Comparison of ENCODE assay signal across 21 cellular contexts in the genomic region with DNA sequence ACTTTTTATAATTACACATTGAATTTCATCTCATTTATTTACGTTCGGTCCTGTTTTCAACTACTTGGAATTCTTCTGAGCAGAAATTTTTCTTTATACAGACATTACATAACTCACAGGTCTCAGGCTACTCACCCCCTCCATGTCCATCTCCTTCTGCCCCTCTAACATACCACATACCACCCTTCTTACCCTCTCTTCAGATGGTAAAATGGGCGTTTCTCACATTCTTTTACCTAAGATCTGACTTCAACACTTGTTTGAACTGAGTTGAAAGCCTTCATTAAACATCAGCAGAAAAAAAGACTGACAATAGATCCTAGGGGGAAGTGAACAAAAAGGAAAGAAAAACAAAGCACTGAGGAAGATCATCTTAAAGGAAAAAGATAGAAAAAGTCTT.
"Had no signal": no experiment of that assay in that cellular context is flagged by ENCODE, and none has a peak within 500 bp of the region (broad histone marks: within the 10 kb centered on the region; RNA-seq: fewer than 3 reads in every experiment).

No MANE protein-coding gene starts in this region.

- DNase-seq: activated CD4-positive, alpha-beta T cell treated with anti-CD3 and anti-CD28 coated beads, Interleukin-2, amount 10 ng/mL, durations not matched to agents 24 days and 14 days; activated CD4-positive, CD25-positive, alpha-beta regulatory T cell; activated CD8-positive, alpha-beta memory T cell treated with anti-CD3 and anti-CD28 coated beads, Interleukin-2, amount 50 U/mL, for 4 hours; activated CD8-positive, alpha-beta T cell treated with anti-CD3 and anti-CD28 coated beads, Interleukin-2, amount 10 ng/mL, durations not matched to agents 7 days and 5 days; activated gamma-delta T cell treated with Interleukin-2 at 50 U/mL for 16 hours; activated T-cell treated with anti-CD3 and anti-CD28 coated beads, Interleukin-2, amount 50 U/mL, for 72 hours; amniotic stem cell; cerebellar nuclear complex; immature natural killer cell; midbrain; stimulated activated CD4-positive, alpha-beta T cell treated with anti-CD3 and anti-CD28 coated beads, Interleukin-15, amount 100 ng/mL, for 24 hours; stimulated activated CD4-positive, alpha-beta T cell treated with anti-CD3 and anti-CD28 coated beads, Interleukin-4, amount 100 ng/mL, for 24 hours; stimulated activated naive CD4-positive, alpha-beta T cell; substantia nigra had no signal

- H3K36me3 Mint-ChIP-seq: activated naive CD8-positive, alpha-beta T cell; immature natural killer cell had no signal

- H3K27me3 ChIP-seq: gastroesophageal sphincter, tibial nerve had no signal

- H3K9ac ChIP-seq: parathyroid adenoma had no signal

- ATAC-seq: activated CD8-positive, alpha-beta T cell treated with anti-CD3 and anti-CD28 coated beads, Interleukin-2, amount 10 ng/mL, durations not matched to agents 7 days and 5 days; activated T-cell treated with anti-CD3 and anti-CD28 coated beads, Interleukin-2, amount 50 U/mL, for 72 hours; gastroesophageal sphincter had no signal

- H3K9me3 Mint-ChIP-seq: activated CD4-positive, alpha-beta T cell treated with anti-CD3 and anti-CD28 coated beads, Interleukin-2, amount 10 ng/mL, durations not matched to agents 24 days and 14 days; activated T-cell treated with anti-CD3 and anti-CD28 coated beads, Interleukin-2, amount 50 U/mL, for 72 hours; dendritic cell treated with granulocyte-macrophage colony-stimulating factor and Interleukin-4, amounts not matched to agents 40 ng/mL and 50 ng/mL, for 4 days; T-helper 2 cell treated with Interferon-gamma antibody and Interleukin-4, amounts not matched to agents 5 μg/mL and 100 μg/mL, for 36 hours had no signal

- H3K4me1 Mint-ChIP-seq: activated CD4-positive, alpha-beta T cell treated with anti-CD3 and anti-CD28 coated beads, Interleukin-2, amount 10 ng/mL, durations not matched to agents 24 days and 14 days; immature natural killer cell had no signal

- H2AFZ ChIP-seq: parathyroid adenoma had no signal

- H3K4me3 Mint-ChIP-seq: activated CD4-positive, alpha-beta T cell treated with anti-CD3 and anti-CD28 coated beads, Interleukin-2, amount 10 ng/mL, durations not matched to agents 24 days and 14 days; activated CD8-positive, alpha-beta T cell treated with anti-CD3 and anti-CD28 coated beads, Interleukin-2, amount 10 ng/mL, durations not matched to agents 7 days and 5 days had no signal

- H3K27ac Mint-ChIP-seq: activated CD4-positive, alpha-beta T cell treated with anti-CD3 and anti-CD28 coated beads, Interleukin-2, amount 10 ng/mL, durations not matched to agents 24 days and 14 days; activated CD8-positive, alpha-beta T cell treated with anti-CD3 and anti-CD28 coated beads, Interleukin-2, amount 10 ng/mL, durations not matched to agents 7 days and 5 days; activated naive CD8-positive, alpha-beta T cell; activated T-cell treated with anti-CD3 and anti-CD28 coated beads, Interleukin-2, amount 50 U/mL, for 72 hours; dendritic cell treated with granulocyte-macrophage colony-stimulating factor and Interleukin-4, amounts not matched to agents 40 ng/mL and 50 ng/mL, for 4 days; immature natural killer cell; T-helper 2 cell treated with Interferon-gamma antibody and Interleukin-4, amounts not matched to agents 5 μg/mL and 100 μg/mL, for 36 hours had no signal

- H3K27ac ChIP-seq: gastroesophageal sphincter, neutrophil, parathyroid adenoma, tibial nerve had no signal

- H3K4me1 ChIP-seq: gastroesophageal sphincter, parathyroid adenoma, tibial nerve had no signal

- H3K36me3 ChIP-seq: gastroesophageal sphincter, neutrophil, tibial nerve had no signal

- H3K9me3 ChIP-seq: gastroesophageal sphincter, neutrophil, tibial nerve had no signal
